Comparison of ENCODE assay signal across 1 cellular context in the genomic region with DNA sequence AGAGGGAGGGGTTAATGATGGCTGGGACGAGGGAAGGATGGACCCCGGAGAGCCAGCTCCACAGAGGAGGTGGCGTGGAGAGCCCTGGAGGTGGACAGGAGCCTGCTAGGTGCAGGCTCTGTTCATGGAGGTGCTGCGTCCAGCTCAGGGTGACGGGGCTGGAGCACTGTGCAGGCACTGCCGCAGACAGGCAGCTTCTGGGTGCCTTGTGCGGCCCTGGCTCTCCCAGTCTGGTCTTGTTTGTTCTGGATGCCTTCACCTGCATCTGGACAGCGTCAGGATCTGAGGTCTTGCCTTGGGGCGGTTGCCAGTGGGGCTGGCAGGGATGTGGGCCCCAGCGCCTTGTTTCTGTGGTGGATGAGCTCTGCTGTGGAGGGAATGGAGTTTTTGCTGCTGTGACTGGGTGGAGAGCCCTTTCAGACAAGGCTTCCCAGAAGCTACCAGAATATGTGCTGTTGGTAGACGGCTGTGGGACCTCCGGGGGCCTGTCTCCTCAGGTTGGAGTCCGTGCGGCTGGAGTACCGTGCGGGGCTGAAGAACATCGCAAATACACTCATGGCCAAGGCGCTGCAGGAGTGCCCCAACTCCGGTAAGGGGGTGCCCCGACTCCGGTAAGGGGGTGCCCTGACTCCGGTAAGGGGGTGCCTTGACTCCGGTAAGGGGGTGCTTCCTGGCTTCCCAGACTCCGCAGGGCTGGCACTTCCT.
TF ChIP-seq lines count a peak whose summit lies in the region.

No MANE protein-coding gene starts in this region.

TF ChIP-seq in HepG2, 621 proteins besides CTCF, POLR2A, EP300 and RAD21 (continues in another document):
- TF ChIP-seq CENPBD1 (CRISPR knock-in tag; IDR thresholded peaks at IDR 0.05; ENCODE audit: borderline replicate concordance, low read depth) = no peak
- TF ChIP-seq ZNF136 (CRISPR knock-in tag; IDR thresholded peaks at IDR 0.05; ENCODE audit: low read depth) = no peak
- no peak for TF ChIP-seq ZSCAN22 (CRISPR knock-in tag; IDR thresholded peaks at IDR 0.05)
- TF ChIP-seq SCMH1 (CRISPR knock-in tag; IDR thresholded peaks at IDR 0.05; ENCODE audit: borderline replicate concordance) = no peak
- TF ChIP-seq ZNF407 (CRISPR knock-in tag; IDR thresholded peaks at IDR 0.05; ENCODE audit: not compliant biosample characterization) = no peak
- TF ChIP-seq PAWR (CRISPR knock-in tag; IDR thresholded peaks at IDR 0.05; ENCODE audit: borderline replicate concordance) = no peak
- no peak for TF ChIP-seq ZNF644 (CRISPR knock-in tag; IDR thresholded peaks at IDR 0.05; ENCODE audit: low read depth)
- no peak for TF ChIP-seq E2F1 (CRISPR knock-in tag; IDR thresholded peaks at IDR 0.05)
- TF ChIP-seq MZF1 (CRISPR knock-in tag; IDR thresholded peaks at IDR 0.05; ENCODE audit: borderline replicate concordance) = no peak
- TF ChIP-seq ZNF782 (CRISPR knock-in tag; IDR thresholded peaks at IDR 0.05; ENCODE audit: borderline replicate concordance) = 0 out of 2 replicates have a peak, but pooled peaks have one; percentile 52
- no peak for TF ChIP-seq ZNF773 (CRISPR knock-in tag; IDR thresholded peaks at IDR 0.05; ENCODE audit: borderline replicate concordance)
- TF ChIP-seq, protein P1, sequence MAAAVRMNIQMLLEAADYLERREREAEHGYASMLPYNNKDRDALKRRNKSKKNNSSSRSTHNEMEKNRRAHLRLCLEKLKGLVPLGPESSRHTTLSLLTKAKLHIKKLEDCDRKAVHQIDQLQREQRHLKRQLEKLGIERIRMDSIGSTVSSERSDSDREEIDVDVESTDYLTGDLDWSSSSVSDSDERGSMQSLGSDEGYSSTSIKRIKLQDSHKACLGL (CRISPR knock-in tag; IDR thresholded peaks at IDR 0.05) = no peak
- peak; percentile 47; the same call in 1 of the 2 replicates for TF ChIP-seq RBFOX2 (IDR thresholded peaks at IDR 0.05; ENCODE audit: low read depth, low read length)
- TF ChIP-seq ZFP37 (CRISPR knock-in tag; IDR thresholded peaks at IDR 0.05; ENCODE audit: borderline replicate concordance) = no peak
- no peak for TF ChIP-seq RARG (CRISPR knock-in tag; IDR thresholded peaks at IDR 0.05; ENCODE audit: low read depth)
- no peak for TF ChIP-seq CEBPZ (IDR thresholded peaks at IDR 0.05; ENCODE audit: low read length)
- TF ChIP-seq PREB (CRISPR knock-in tag; IDR thresholded peaks at IDR 0.05) = no peak
- no peak for TF ChIP-seq RCOR2 (CRISPR knock-in tag; IDR thresholded peaks at IDR 0.05)
- no peak for TF ChIP-seq TRIM22 (IDR thresholded peaks at IDR 0.05)
- no peak for TF ChIP-seq JDP2 (CRISPR knock-in tag; IDR thresholded peaks at IDR 0.05; ENCODE audit: borderline replicate concordance)
- TF ChIP-seq ZBTB34 (CRISPR knock-in tag; IDR thresholded peaks at IDR 0.05) = no peak
- TF ChIP-seq AGO2 (optimal IDR thresholded peaks at IDR 0.05; ENCODE audit: low read depth, low read length) = peak; percentile 90
- no peak for TF ChIP-seq ZHX2 (IDR thresholded peaks at IDR 0.05; ENCODE audit: low read depth)
- TF ChIP-seq ZHX2 (CRISPR knock-in tag; IDR thresholded peaks at IDR 0.05; ENCODE audit: borderline replicate concordance) = no peak
